Comparison of ENCODE assay signal across 19 cellular contexts in the genomic region with DNA sequence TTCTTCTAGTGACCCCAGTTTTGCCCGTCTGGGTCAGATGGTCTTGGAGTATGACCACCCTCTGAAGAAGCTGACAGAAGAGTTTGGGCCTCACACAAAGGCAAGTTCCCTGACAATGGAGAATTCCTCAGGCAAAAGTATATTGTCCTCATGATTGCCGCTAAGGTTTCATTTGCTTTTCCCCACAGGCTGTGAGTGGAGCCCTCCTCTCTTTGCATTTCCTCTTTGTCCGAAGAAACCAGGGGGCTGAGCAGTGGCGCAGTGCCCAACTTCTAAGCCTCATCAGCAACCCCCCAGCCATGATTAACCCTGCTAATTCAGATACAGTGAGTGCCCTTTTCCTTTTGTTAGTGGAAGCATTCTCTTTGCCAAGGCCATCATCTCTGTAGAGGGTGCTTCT. TPM values are rescaled to one million over a fixed set of nuclear protein-coding genes. Genes with fewer than 3 reads are reported as not detected.
DNase-seq lines count a peak whose midpoint lies in the region; ATAC-seq, FAIRE-seq and TF ChIP-seq lines count a peak whose summit lies in the region.
"Had no signal": no experiment of that assay in that cellular context is flagged by ENCODE, and none has a peak within 500 bp of the region (broad histone marks: within the 10 kb centered on the region; RNA-seq: fewer than 3 reads in every experiment).

No MANE protein-coding gene starts in this region.

- no peak overlapping the region for H2BK5ac ChIP-seq in H1 (ENCODE audit: low read depth, low read length)

- no peak for TF ChIP-seq RAD21 in H1 (IDR thresholded peaks at IDR 0.05 in 1 of 2, conservative IDR thresholded peaks at IDR 0.05 in 1 of 2; ENCODE audit: low read depth in 2 of 2, low read length in 2 of 2)

- no peak overlapping the region for H2BK120ac ChIP-seq in H1 (replicated peaks; ENCODE audit: low read depth, low read length)

- CTCF ChIA-PET in H1 (lab: Charles Lee; ENCODE audit: partially characterized antibody) = interaction anchor here (1.0 to 1.8 kb wide), 2 partner anchors 18 to 110 kb away, joined by 3 to 9 read pairs; no protein-coding TSS in a partner anchor

- H3K56ac ChIP-seq in H1 (replicated peaks; ENCODE audit: insufficient read length, low read depth, low read length) = no peak overlapping the region

- H3K4ac ChIP-seq in H1 (replicated peaks; ENCODE audit: insufficient read length, low read depth, low read length) = no peak overlapping the region

- H3K79me2 ChIP-seq in GM23338 (replicated peaks; ENCODE audit: insufficient read depth) (no peaks in the 10 kb centered on the region), H1 (ENCODE audit: control insufficient read depth in 1 of 2, insufficient read depth in 2 of 2, low read length in 2 of 2) (no peaks in the 10 kb centered on the region)

- no peaks in the 10 kb centered on the region for H3K36me3 Mint-ChIP-seq in GM23338 (ENCODE audit: low read depth)

- peaks cover 7% of the 10 kb centered on the region for H3K4me1 Mint-ChIP-seq in GM23338

- TF ChIP-seq CTCF in GM23338 (conservative IDR thresholded peaks at IDR 0.05; ENCODE audit: low read depth in 2 of 2) = no peak
- TF ChIP-seq CTCF in H1 (IDR thresholded peaks at IDR 0.05; ENCODE audit: control extremely low read depth in 1 of 3, insufficient read depth in 1 of 3, low read depth in 1 of 3, low read length in 3 of 3) = no peak

- no peaks in the 10 kb centered on the region for H3F3A ChIP-seq in GM23338 (replicated peaks; ENCODE audit: low read depth)

- H3K79me1 ChIP-seq in H1 (ENCODE audit: low read depth, low read length) = no peaks in the 10 kb centered on the region

- H3K23ac ChIP-seq in H1 (ENCODE audit: insufficient read length) = no peak overlapping the region

- no peak overlapping the region for H2BK12ac ChIP-seq in H1 (ENCODE audit: low read depth, low read length)

- DNase-seq in GM23338 (ENCODE audit: low spot score) = peak; percentile 13
- DNase-seq in H1 (ENCODE audit: low read depth in 1 of 2, low spot score in 2 of 2) = no peak
- peak; percentile 14 for DNase-seq in iPS-NIHi11 (ENCODE audit: low spot score)
- DNase-seq in activated CD8-positive, alpha-beta memory T cell treated with anti-CD3 and anti-CD28 coated beads for 24 hours = no peak
- DNase-seq in midbrain (lab: John Stamatoyannopoulos, UW) = no peak
- DNase-seq: AML-193; CD4-positive, alpha-beta T cell; DMS153; DMS79 treated with DMSO at 0.1 percent for 48 hours; GM23248; H9 had no signal

- H3K27ac ChIP-seq in GM23338 (ENCODE audit: low read depth) = no peak overlapping the region
- no peak overlapping the region for H3K27ac ChIP-seq in H1 (ENCODE audit: low read depth, low read length)
- H3K27ac ChIP-seq: C4-2B, GM23248 had no signal

- H4K20me1 ChIP-seq in GM23338 (replicated peaks; ENCODE audit: insufficient read depth) (no peaks in the 10 kb centered on the region), H1 (replicated peaks in 1 of 2; ENCODE audit: control insufficient read depth in 1 of 2, insufficient read depth in 2 of 2, low read length in 2 of 2) (no peaks in the 10 kb centered on the region)

- H2BK20ac ChIP-seq in H1 (ENCODE audit: low read length) = no peak overlapping the region

- H3K9me3 Mint-ChIP-seq in GM23338 = no peaks in the 10 kb centered on the region
- H3K9me3 Mint-ChIP-seq: CD4-positive, alpha-beta T cell; H9 had no signal

- 53% methylated on average over 4 of the region's 4 CpGs; no CpG with 5 or more reads in 1 of the 2 experiments for WGBS in H1 (ENCODE audit: extremely low coverage in 1 of 2, insufficient coverage in 1 of 2, insufficient read length in 1 of 2, insufficient replicate concordance in 2 of 2, low coverage in 1 of 2, low lambda C conversion rate in 2 of 2, missing lambda C conversion rate in 1 of 2), 2 experiments

- no peak overlapping the region for H3K4me3 ChIP-seq in GM23338
- H3K4me3 ChIP-seq in H1 (ENCODE audit: extremely low read depth in 1 of 4, insufficient read depth in 2 of 4, low read depth in 3 of 4, low read length in 4 of 4) = no peak overlapping the region
- H3K4me3 ChIP-seq: GM12878, GM23248 had no signal

- H3K4me2 ChIP-seq in GM23338 (peak overlapping the region; percentile 56), H1 (ENCODE audit: insufficient read depth in 1 of 2, low read depth in 2 of 2, low read length in 2 of 2) (peak overlapping the region in 1 of 2 experiments; percentile 21; a peak in 1 of 4 replicates)

- H3K4me1 ChIP-seq in GM23338 (ENCODE audit: insufficient read depth) (peaks cover 11% of the 10 kb centered on the region), H1 (replicated peaks in 1 of 4; ENCODE audit: control insufficient read depth in 3 of 4, insufficient read depth in 4 of 4, low read length in 3 of 4) (peaks cover 0 to 2% (median under 1%) of the 10 kb centered on the region in 4 experiments; a peak in 2 of 7 replicates)

- H3K27ac Mint-ChIP-seq in GM23338 = no peak overlapping the region
- H3K27ac Mint-ChIP-seq: CD4-positive, alpha-beta T cell; H9 had no signal

- H4K8ac ChIP-seq in H1 (ENCODE audit: extremely low read depth, insufficient read depth, low read length) = no peak overlapping the region

- H2AFZ ChIP-seq in GM23338 (peak overlapping the region; percentile 94; the same call in 1 of the 2 replicates), H1 (ENCODE audit: low read length) (peak overlapping the region; percentile 88)
- H2AFZ ChIP-seq: GM23248 had no signal

- H3K4me3 Mint-ChIP-seq in GM23338 = no peak overlapping the region
- H3K4me3 Mint-ChIP-seq: CD4-positive, alpha-beta T cell; H9 had no signal

- ATAC-seq in GM23338 = peak; percentile 71
- no peak for ATAC-seq in HG03378 (IDR thresholded peaks at IDR 0.05; ENCODE audit: unreplicated experiment)
- no peak for ATAC-seq in GM21367 (IDR thresholded peaks at IDR 0.05; ENCODE audit: unreplicated experiment)
- ATAC-seq: GM12878 had no signal

- H3K36me3 ChIP-seq in GM23338 (ENCODE audit: insufficient read depth) (no peaks in the 10 kb centered on the region), H1 (ENCODE audit: control insufficient read depth in 2 of 4, insufficient read depth in 4 of 4, low read length in 3 of 4) (no peaks in the 10 kb centered on the region)

- H3K27me3 ChIP-seq in GM23338 (ENCODE audit: insufficient read depth) (0 out of 2 replicates have a peak, but pooled peaks cover 11% of the 10 kb centered on the region), H1 (replicated peaks in 1 of 4; ENCODE audit: control insufficient read depth in 3 of 4, extremely low read depth in 1 of 4, insufficient read depth in 3 of 4, low read length in 3 of 4) (peaks cover 0 to 2% (median 0%) of the 10 kb centered on the region in 4 experiments; a peak in 1 of 7 replicates)

- no peaks in the 10 kb centered on the region; the same call in 1 of the 2 replicates for H3K23me2 ChIP-seq in H1 (ENCODE audit: low read depth, low read length)

- no peak for TF ChIP-seq POLR2A in H1 (IDR thresholded peaks at IDR 0.05; ENCODE audit: control extremely low read depth in 1 of 2, low read depth in 2 of 2, low read length in 2 of 2)

- TF ChIP-seq EP300 in H1 (IDR thresholded peaks at IDR 0.05; ENCODE audit: borderline replicate concordance in 1 of 2, low read depth in 2 of 2, low read length in 2 of 2) = no peak

- H3K9ac ChIP-seq in H1 (replicated peaks in 1 of 4; ENCODE audit: extremely low read depth in 1 of 4, low read depth in 3 of 4, low read length in 3 of 4) = no peak overlapping the region
- H3K9ac ChIP-seq: GM23248 had no signal

- H3K9me2 ChIP-seq in GM23338 (ENCODE audit: insufficient read depth) = no peaks in the 10 kb centered on the region

- POLR2A ChIA-PET in H1 (lab: Charles Lee; ENCODE audit: partially characterized antibody) = no interaction called here

- H3K18ac ChIP-seq in H1 (ENCODE audit: extremely low read depth, low read length) = no peak overlapping the region

- H3K27me3 Mint-ChIP-seq in GM23338 (ENCODE audit: insufficient read depth, low read depth, poor library complexity) = peaks cover 3% of the 10 kb centered on the region
- H3K27me3 Mint-ChIP-seq: CD4-positive, alpha-beta T cell had no signal

- H2BK15ac ChIP-seq in H1 (ENCODE audit: low read length) = no peak overlapping the region

- no peak overlapping the region for H4K5ac ChIP-seq in H1 (ENCODE audit: insufficient read length, low read depth, low read length)

- no peak overlapping the region for H4K91ac ChIP-seq in H1 (replicated peaks; ENCODE audit: insufficient read length, low read length)

- H3K14ac ChIP-seq in H1 (ENCODE audit: insufficient read length) = no peak overlapping the region

- no peaks in the 10 kb centered on the region for H3K9me3 ChIP-seq in H1 (ENCODE audit: insufficient read depth in 2 of 2, low read depth in 1 of 2, low read length in 1 of 2)

- H2AK5ac ChIP-seq in H1 (ENCODE audit: low read depth, low read length) = no peak overlapping the region

- FAIRE-seq in H1 (lab: Jason Lieb, UNC) = no peak
- FAIRE-seq: A204.1, GM12878 had no signal

RNA-seq across cellular contexts. Expression of a gene that starts 12.1 kb away (rescaled TPM):
- total RNA-seq in GM23338 (2014; rRNA removed; shearing (Covaris generic)) = not detected in 2 replicates
- polyA plus RNA-seq in GM23338 (2016; fragmentation: Nextera tagmentation; extraction: Ambion mirVana) (0.12 TPM in 1 of 2 replicates, not detected in the other), H1 (2011; rRNA removed) (0.02 TPM in 1 of 2 replicates, not detected in the other)
- total RNA-seq in H1 (2021; fragmentation: NEBNext Ultra II Directional; extraction: Animal tissue kit (Norgen Biotek cat#: 25700)) = not detected in 2 replicates
- 0.13 TPM for polyA plus RNA-seq in H1 (2011; cell fraction: cytosol; rRNA removed)
- polyA plus RNA-seq in H1 (2011; cell fraction: nucleus; rRNA removed) = not detected
- polyA plus RNA-seq in H1 (2012, experiment 1 of 2) = 0.03 to 0.09 TPM in 2 of 4 replicates, not detected in the others
- polyA plus RNA-seq in H1 (2012, experiment 2 of 2) = not detected
- polyA plus RNA-seq in H1 (2013, experiment 1 of 2) = 0.04 TPM
- polyA plus RNA-seq in H1 (2013, experiment 2 of 2) = 0.02 TPM
- polyA minus RNA-seq in H1 (2011; rRNA and poly(A)+ RNA removed) = 0.06 and 0.37 TPM in 2 replicates
- not detected for polyA minus RNA-seq in H1 (2011; cell fraction: cytosol; rRNA and poly(A)+ RNA removed)
- polyA minus RNA-seq in H1 (2011; cell fraction: nucleus; rRNA and poly(A)+ RNA removed) = 0.90 TPM
- total RNA-seq: G401, GM23248, H9, HT-29 had no signal

RNA-seq across cellular contexts. Expression of a gene that starts 36.3 kb away (rescaled TPM):
- total RNA-seq in GM23338 (2014; rRNA removed; shearing (Covaris generic)) = not detected in 2 replicates
- polyA plus RNA-seq in GM23338 (2016; fragmentation: Nextera tagmentation; extraction: Ambion mirVana) = 1.3 and 2.3 TPM in 2 replicates
- 0.50 and 1.1 TPM in 2 replicates for total RNA-seq in H1 (2021; fragmentation: NEBNext Ultra II Directional; extraction: Animal tissue kit (Norgen Biotek cat#: 25700))
- 0.14 and 0.32 TPM in 2 replicates for polyA plus RNA-seq in H1 (2011; rRNA removed)
- 0.61 TPM for polyA plus RNA-seq in H1 (2011; cell fraction: cytosol; rRNA removed)
- polyA plus RNA-seq in H1 (2011; cell fraction: nucleus; rRNA removed) = 0.40 TPM
- polyA plus RNA-seq in H1 (2012, experiment 1 of 2) = 0.43 to 0.61 TPM in 2 of 4 replicates, not detected in the others
- 0.98 TPM for polyA plus RNA-seq in H1 (2012, experiment 2 of 2)
- 1.0 TPM for polyA plus RNA-seq in H1 (2013, experiment 1 of 2)
- polyA plus RNA-seq in H1 (2013, experiment 2 of 2) = 0.88 TPM
- 0.51 TPM in 1 of 2 replicates, not detected in the other for polyA minus RNA-seq in H1 (2011; rRNA and poly(A)+ RNA removed)
- not detected for polyA minus RNA-seq in H1 (2011; cell fraction: cytosol; rRNA and poly(A)+ RNA removed)
- polyA minus RNA-seq in H1 (2011; cell fraction: nucleus; rRNA and poly(A)+ RNA removed) = not detected
- total RNA-seq: G401, GM23248, H9, HT-29 had no signal
- polyA plus RNA-seq: BJ, GM23248 had no signal

RNA-seq across cellular contexts. Expression of a gene that starts 39.7 kb away (rescaled TPM):
- 0.59 and 2.2 TPM in 2 replicates for total RNA-seq in GM23338 (2014; rRNA removed; shearing (Covaris generic))
- 0.28 and 0.52 TPM in 2 replicates for polyA plus RNA-seq in GM23338 (2016; fragmentation: Nextera tagmentation; extraction: Ambion mirVana)
- 0.78 and 0.90 TPM in 2 replicates for total RNA-seq in H1 (2021; fragmentation: NEBNext Ultra II Directional; extraction: Animal tissue kit (Norgen Biotek cat#: 25700))
- 1.8 and 2.3 TPM in 2 replicates for polyA plus RNA-seq in H1 (2011; rRNA removed)
- polyA plus RNA-seq in H1 (2011; cell fraction: cytosol; rRNA removed) = 2.1 TPM
- 3.6 TPM for polyA plus RNA-seq in H1 (2011; cell fraction: nucleus; rRNA removed)
- 1.3 to 1.9 TPM (median 1.6 TPM) in 4 replicates for polyA plus RNA-seq in H1 (2012, experiment 1 of 2)
- polyA plus RNA-seq in H1 (2012, experiment 2 of 2) = 2.0 TPM
- polyA plus RNA-seq in H1 (2013, experiment 1 of 2) = 0.43 TPM
- polyA plus RNA-seq in H1 (2013, experiment 2 of 2) = 0.44 TPM
- polyA minus RNA-seq in H1 (2011; rRNA and poly(A)+ RNA removed) = 3.6 and 6.5 TPM in 2 replicates
- 0.51 TPM for polyA minus RNA-seq in H1 (2011; cell fraction: cytosol; rRNA and poly(A)+ RNA removed)
- polyA minus RNA-seq in H1 (2011; cell fraction: nucleus; rRNA and poly(A)+ RNA removed) = 1.4 TPM
- total RNA-seq: G401, GM23248, HT-29 had no signal
- polyA plus RNA-seq: GM23248 had no signal

Comparison
In these comparisons a context has a peak if more than half of its experiments do, and no peak if none do; other contexts are left out.
1. DNase-seq: peak in GM23338 (single experiment) and iPS-NIHi11 (single experiment); none in H1 (0 of 2), activated CD8-positive, alpha-beta memory T cell treated with anti-CD3 and anti-CD28 coated beads for 24 hours (single experiment) and midbrain (single experiment).